39 cellular contexts compared by ENCODE assay signal in genomic region chr7:23268167-23268566, GRCh38.
"Had no signal": no experiment of that assay in that cellular context is flagged by ENCODE, and none has a peak within 500 bp of the region (broad histone marks: within the 10 kb centered on the region; RNA-seq: fewer than 3 reads in every experiment).

No MANE protein-coding gene starts in this region.

- H3K27me3 Mint-ChIP-seq: activated B cell treated with CpG ODN at 0.5 μM for 24 hours; activated naive CD8-positive, alpha-beta T cell; central memory CD8-positive, alpha-beta T cell had no signal

- H3K36me3 ChIP-seq: cardiac muscle cell had no signal

- H3K4me3 Mint-ChIP-seq: activated B cell treated with CpG ODN at 0.5 μM for 24 hours; activated CD4-positive, alpha-beta memory T cell treated with anti-CD3 and anti-CD28 coated beads for 36 hours; activated CD4-positive, alpha-beta T cell treated with anti-CD3 and anti-CD28 coated beads, Interleukin-2, amount 10 ng/mL, durations not matched to agents 24 days and 14 days; activated CD8-positive, alpha-beta T cell treated with anti-CD3 and anti-CD28 coated beads for 36 hours; activated naive CD4-positive, alpha-beta T cell treated with anti-CD3 and anti-CD28 coated beads, Interleukin-2, amount 10 ng/mL, durations not matched to agents 7 days and 5 days; activated naive CD4-positive, alpha-beta T cell treated with anti-CD3 and anti-CD28 coated beads, Interleukin-2, amount 50 U/mL, for 24 hours; activated naive CD8-positive, alpha-beta T cell; activated naive CD8-positive, alpha-beta T cell treated with anti-CD3 and anti-CD28 coated beads, Interleukin-2, amount 10 ng/mL, durations not matched to agents 7 days and 5 days; activated naive CD8-positive, alpha-beta T cell treated with anti-CD3 and anti-CD28 coated beads, Interleukin-2, amount 50 U/mL, for 24 hours; activated T-cell treated with anti-CD3 and anti-CD28 coated beads, Interleukin-2, amount 50 U/mL, for 4 hours; activated T-cell treated with anti-CD3 and anti-CD28 coated beads, Interleukin-2, amount 50 U/mL, for 72 hours; activated T-helper 1 cell treated with anti-CD3 and anti-CD28 coated beads, Interleukin-12 subunit alpha, Interleukin-12 subunit beta, Interleukin-2, Interleukin-4 antibody, amounts not matched to agents 30 ng/mL and 10 ng/mL and 1 ng/mL, durations not matched to agents 14 hours and 24 hours and 36 hours; activated T-helper 17 cell treated with anti-CD3 and anti-CD28 coated beads, Interleukin-2, amount 50 U/mL, for 72 hours; brain; central memory CD8-positive, alpha-beta T cell; T-helper 1 cell treated with Interleukin-12 subunit alpha and Interleukin-12 subunit beta and Interleukin-4 antibody, amounts not matched to agents 30 μg/mL and 1 μg/mL, for 36 hours; T-helper 2 cell treated with Interferon-gamma antibody and Interleukin-4, amounts not matched to agents 5 μg/mL and 100 μg/mL, for 36 hours had no signal

- H3K27ac ChIP-seq: ascending aorta, cardiac muscle cell, VCaP had no signal

- DNase-seq: activated B cell treated with CpG ODN at 0.5 μM for 24 hours; activated CD4-positive, alpha-beta memory T cell treated with anti-CD3 and anti-CD28 coated beads for 36 hours; activated CD4-positive, alpha-beta T cell treated with anti-CD3 and anti-CD28 coated beads for 4 hours; activated CD4-positive, alpha-beta T cell treated with anti-CD3 and anti-CD28 coated beads, Interleukin-2, amount 10 ng/mL, durations not matched to agents 24 days and 14 days; activated CD4-positive, alpha-beta T cell treated with anti-CD3 and anti-CD28 coated beads, Interleukin-2, amount 50 U/mL, for 1 hour; activated CD4-positive, alpha-beta T cell treated with anti-CD3 and anti-CD28 coated beads, Interleukin-2, amount 50 U/mL, for 4 hours; activated CD4-positive, CD25-positive, alpha-beta regulatory T cell treated with anti-CD3 and anti-CD28 coated beads, Interleukin-2, amount 50 U/mL, for 72 hours; activated CD8-positive, alpha-beta memory T cell treated with anti-CD3 and anti-CD28 coated beads, Interleukin-2, amount 50 U/mL, for 4 hours; activated CD8-positive, alpha-beta T cell treated with anti-CD3 and anti-CD28 coated beads for 36 hours; activated effector memory CD4-positive, alpha-beta T cell treated with Interleukin-2 at 50 U/mL for 16 hours; activated gamma-delta T cell; activated naive CD4-positive, alpha-beta T cell treated with anti-CD3 and anti-CD28 coated beads, Interleukin-2, amount 10 ng/mL, durations not matched to agents 7 days and 5 days; activated naive CD4-positive, alpha-beta T cell treated with Interleukin-2 at 50 U/mL for 16 hours; activated naive CD8-positive, alpha-beta T cell treated with anti-CD3 and anti-CD28 coated beads, Interleukin-2, amount 10 ng/mL, durations not matched to agents 7 days and 5 days; activated naive CD8-positive, alpha-beta T cell treated with anti-CD3 and anti-CD28 coated beads, Interleukin-2, amount 50 U/mL, for 24 hours; activated T-cell treated with anti-CD3 and anti-CD28 coated beads for 4 hours; activated T-cell treated with anti-CD3 and anti-CD28 coated beads, Interleukin-2, amount 50 U/mL, for 1 hour; activated T-cell treated with anti-CD3 and anti-CD28 coated beads, Interleukin-2, amount 50 U/mL, for 4 hours; activated T-cell treated with anti-CD3 and anti-CD28 coated beads, Interleukin-2, amount 50 U/mL, for 72 hours; amygdala; anterior cingulate cortex; caudate nucleus; cerebellar nuclear complex; T-helper 1 cell; T-helper 2 cell; T-helper 9 cell had no signal

- H3K36me3 Mint-ChIP-seq: activated CD4-positive, alpha-beta memory T cell treated with anti-CD3 and anti-CD28 coated beads for 36 hours; activated naive CD4-positive, alpha-beta T cell treated with anti-CD3 and anti-CD28 coated beads, Interleukin-2, amount 10 ng/mL, durations not matched to agents 7 days and 5 days; activated naive CD4-positive, alpha-beta T cell treated with anti-CD3 and anti-CD28 coated beads, Interleukin-2, amount 50 U/mL, for 24 hours; activated naive CD8-positive, alpha-beta T cell; activated naive CD8-positive, alpha-beta T cell treated with anti-CD3 and anti-CD28 coated beads, Interleukin-2, amount 10 ng/mL, durations not matched to agents 7 days and 5 days; brain had no signal

- H3K27me3 ChIP-seq: ascending aorta, cardiac muscle cell had no signal

- H3K4me3 ChIP-seq: ascending aorta, cardiac muscle cell had no signal

- H3K4me1 ChIP-seq: ascending aorta had no signal

- H3K9me3 Mint-ChIP-seq: activated CD4-positive, alpha-beta memory T cell treated with anti-CD3 and anti-CD28 coated beads for 36 hours; activated CD4-positive, alpha-beta T cell treated with anti-CD3 and anti-CD28 coated beads, Interleukin-2, amount 10 ng/mL, durations not matched to agents 24 days and 14 days; activated CD8-positive, alpha-beta T cell treated with anti-CD3 and anti-CD28 coated beads for 36 hours; activated naive CD4-positive, alpha-beta T cell treated with anti-CD3 and anti-CD28 coated beads, Interleukin-2, amount 10 ng/mL, durations not matched to agents 7 days and 5 days; activated naive CD4-positive, alpha-beta T cell treated with anti-CD3 and anti-CD28 coated beads, Interleukin-2, amount 50 U/mL, for 24 hours; activated naive CD8-positive, alpha-beta T cell treated with anti-CD3 and anti-CD28 coated beads, Interleukin-2, amount 10 ng/mL, durations not matched to agents 7 days and 5 days; activated naive CD8-positive, alpha-beta T cell treated with anti-CD3 and anti-CD28 coated beads, Interleukin-2, amount 50 U/mL, for 24 hours; activated T-cell treated with anti-CD3 and anti-CD28 coated beads, Interleukin-2, amount 50 U/mL, for 4 hours; activated T-cell treated with anti-CD3 and anti-CD28 coated beads, Interleukin-2, amount 50 U/mL, for 72 hours; activated T-helper 1 cell treated with anti-CD3 and anti-CD28 coated beads, Interleukin-12 subunit alpha, Interleukin-12 subunit beta, Interleukin-2, Interleukin-4 antibody, amounts not matched to agents 30 ng/mL and 10 ng/mL and 1 ng/mL, durations not matched to agents 14 hours and 24 hours and 36 hours; activated T-helper 17 cell treated with anti-CD3 and anti-CD28 coated beads, Interleukin-2, amount 50 U/mL, for 72 hours; brain; central memory CD8-positive, alpha-beta T cell; T-helper 1 cell treated with Interleukin-12 subunit alpha and Interleukin-12 subunit beta and Interleukin-4 antibody, amounts not matched to agents 30 μg/mL and 1 μg/mL, for 36 hours; T-helper 2 cell treated with Interferon-gamma antibody and Interleukin-4, amounts not matched to agents 5 μg/mL and 100 μg/mL, for 36 hours had no signal

- ATAC-seq: activated CD8-positive, alpha-beta T cell treated with anti-CD3 and anti-CD28 coated beads for 36 hours; activated naive CD8-positive, alpha-beta T cell treated with anti-CD3 and anti-CD28 coated beads, Interleukin-2, amount 50 U/mL, for 24 hours; activated T-cell treated with anti-CD3 and anti-CD28 coated beads, Interleukin-2, amount 50 U/mL, for 4 hours; activated T-cell treated with anti-CD3 and anti-CD28 coated beads, Interleukin-2, amount 50 U/mL, for 72 hours; activated T-helper 17 cell treated with anti-CD3 and anti-CD28 coated beads, Interleukin-2, amount 50 U/mL, for 72 hours had no signal

- FAIRE-seq: bronchial epithelial cell, TTC549 had no signal

- H3K27ac Mint-ChIP-seq: activated B cell treated with CpG ODN at 0.5 μM for 24 hours; activated CD4-positive, alpha-beta memory T cell treated with anti-CD3 and anti-CD28 coated beads for 36 hours; activated CD4-positive, alpha-beta T cell treated with anti-CD3 and anti-CD28 coated beads, Interleukin-2, amount 10 ng/mL, durations not matched to agents 24 days and 14 days; activated CD8-positive, alpha-beta T cell treated with anti-CD3 and anti-CD28 coated beads for 36 hours; activated naive CD4-positive, alpha-beta T cell treated with anti-CD3 and anti-CD28 coated beads, Interleukin-2, amount 10 ng/mL, durations not matched to agents 7 days and 5 days; activated naive CD4-positive, alpha-beta T cell treated with anti-CD3 and anti-CD28 coated beads, Interleukin-2, amount 50 U/mL, for 24 hours; activated naive CD8-positive, alpha-beta T cell; activated naive CD8-positive, alpha-beta T cell treated with anti-CD3 and anti-CD28 coated beads, Interleukin-2, amount 10 ng/mL, durations not matched to agents 7 days and 5 days; activated naive CD8-positive, alpha-beta T cell treated with anti-CD3 and anti-CD28 coated beads, Interleukin-2, amount 50 U/mL, for 24 hours; activated T-cell treated with anti-CD3 and anti-CD28 coated beads, Interleukin-2, amount 50 U/mL, for 72 hours; activated T-helper 1 cell treated with anti-CD3 and anti-CD28 coated beads, Interleukin-12 subunit alpha, Interleukin-12 subunit beta, Interleukin-2, Interleukin-4 antibody, amounts not matched to agents 30 ng/mL and 10 ng/mL and 1 ng/mL, durations not matched to agents 14 hours and 24 hours and 36 hours; activated T-helper 17 cell treated with anti-CD3 and anti-CD28 coated beads, Interleukin-2, amount 50 U/mL, for 72 hours; brain; T-helper 1 cell treated with Interleukin-12 subunit alpha and Interleukin-12 subunit beta and Interleukin-4 antibody, amounts not matched to agents 30 μg/mL and 1 μg/mL, for 36 hours; T-helper 2 cell treated with Interferon-gamma antibody and Interleukin-4, amounts not matched to agents 5 μg/mL and 100 μg/mL, for 36 hours had no signal

- H3K9me3 ChIP-seq: ascending aorta had no signal
